In the genomic region with DNA sequence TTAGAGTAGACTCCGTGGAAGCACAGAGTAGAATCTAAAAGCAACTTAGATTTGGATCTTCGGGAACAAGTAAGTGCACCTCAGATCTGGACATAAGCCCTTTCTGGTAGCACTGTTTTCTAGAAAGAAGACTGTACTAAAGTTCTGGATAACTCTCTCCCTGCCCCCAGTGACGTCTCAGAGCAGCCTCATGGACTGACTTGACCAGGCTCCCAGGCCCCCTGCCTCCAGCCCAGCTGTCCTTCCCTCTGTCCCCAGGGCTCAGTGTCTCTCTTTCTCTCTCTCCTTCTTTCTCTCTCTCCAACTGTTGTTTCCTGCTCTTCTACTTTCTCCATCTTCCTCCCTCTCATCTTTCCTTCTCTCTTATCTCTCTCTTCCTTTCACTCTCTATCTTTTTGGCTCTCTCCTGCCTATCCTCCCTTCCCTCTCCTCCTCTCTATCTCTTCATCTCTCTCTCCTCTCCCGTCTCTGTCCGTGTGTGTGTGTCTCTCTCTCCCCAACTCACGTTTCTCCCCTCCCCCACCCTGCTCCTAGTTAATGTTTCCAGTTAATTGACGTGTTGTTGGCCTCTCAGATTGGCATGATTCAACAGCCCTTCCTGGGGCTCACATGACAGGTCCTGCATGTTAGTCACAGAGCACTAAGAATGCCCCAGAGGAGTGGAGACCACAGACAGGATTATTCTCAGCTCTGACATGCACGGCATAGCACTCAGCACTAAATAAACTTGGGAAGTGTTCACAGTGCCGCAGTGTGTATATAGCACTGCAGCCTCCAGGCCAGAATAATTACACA, we compare ENCODE assay signal across 13 cellular contexts.
DNase-seq lines count a peak whose midpoint lies in the region; ATAC-seq and TF ChIP-seq lines count a peak whose summit lies in the region.
"Had no signal": no experiment of that assay in that cellular context is flagged by ENCODE, and none has a peak within 500 bp of the region (broad histone marks: within the 10 kb centered on the region; RNA-seq: fewer than 3 reads in every experiment).

No MANE protein-coding gene starts in this region.

- no peaks in the 10 kb centered on the region for H3K9me3 ChIP-seq in mucosa of descending colon
- H3K9me3 ChIP-seq: uterus had no signal

- H3K36me3 Mint-ChIP-seq in CD14-positive monocyte = no peaks in the 10 kb centered on the region
- H3K36me3 Mint-ChIP-seq: memory B cell had no signal

- CTCF ChIA-PET in AG04449 (lab: Yijun Ruan, JAX) = no interaction called here

- H3K9me3 Mint-ChIP-seq in CD14-positive monocyte = peaks cover 0 to 3% (median 0%) of the 10 kb centered on the region in 7 donors
- H3K9me3 Mint-ChIP-seq: activated T-helper 17 cell treated with anti-CD3 and anti-CD28 coated beads, Interleukin-2, amount 50 U/mL, for 72 hours; CD4-positive, alpha-beta T cell; memory B cell had no signal

- TF ChIP-seq CTCF in AG04449 (IDR thresholded peaks at IDR 0.05; ENCODE audit: insufficient read depth, low read length, missing control alignments) (no peak), mucosa of descending colon (IDR thresholded peaks at IDR 0.05) (no peak), CD14-positive monocyte (IDR thresholded peaks at IDR 0.05) (no peak)

- DNase-seq in AG04449 (ENCODE audit: low read depth, low spot score) = peak; percentile 72
- DNase-seq in HT-29 (ENCODE audit: low spot score) = peak; percentile 65
- DNase-seq in epidermal melanocyte (ENCODE audit: insufficient read length, low spot score) = peak; percentile 78
- peak in 1 of 3 donors; percentile 11 for DNase-seq in mucosa of descending colon
- no peak for DNase-seq in NCI-H1092 (lab: John Stamatoyannopoulos, UW)
- DNase-seq in CD14-positive monocyte (ENCODE audit: low spot score) = no peak
- DNase-seq in stimulated activated CD4-positive, alpha-beta T cell treated with anti-CD3 and anti-CD28 coated beads, Interleukin-1b, Interleukin-23, amount 100 ng/mL, for 48 hours = no peak
- DNase-seq: CD4-positive, alpha-beta T cell; NCI-H446 treated with DMSO at 0.1 percent for 48 hours; uterus had no signal

- H3K36me3 ChIP-seq in mucosa of descending colon (ENCODE audit: low read depth) = no peaks in the 10 kb centered on the region
- H3K36me3 ChIP-seq: uterus had no signal

- H3K27ac Mint-ChIP-seq in CD14-positive monocyte = no peak overlapping the region
- H3K27ac Mint-ChIP-seq: activated T-helper 17 cell treated with anti-CD3 and anti-CD28 coated beads, Interleukin-2, amount 50 U/mL, for 72 hours; CD4-positive, alpha-beta T cell; memory B cell had no signal

- peaks cover 0 to 17% (median 2%) of the 10 kb centered on the region in 3 donors for H3K27me3 Mint-ChIP-seq in CD14-positive monocyte (ENCODE audit: low read depth in 3 of 3)
- H3K27me3 Mint-ChIP-seq: activated T-helper 17 cell treated with anti-CD3 and anti-CD28 coated beads, Interleukin-2, amount 50 U/mL, for 72 hours had no signal

- no peaks in the 10 kb centered on the region for H3K4me1 ChIP-seq in mucosa of descending colon (ENCODE audit: low read depth)
- H3K4me1 ChIP-seq: uterus had no signal

- no peaks in the 10 kb centered on the region for H3K4me1 Mint-ChIP-seq in CD14-positive monocyte
- H3K4me1 Mint-ChIP-seq: activated T-helper 17 cell treated with anti-CD3 and anti-CD28 coated beads, Interleukin-2, amount 50 U/mL, for 72 hours had no signal

- H3K4me3 ChIP-seq in AG04449 (ENCODE audit: low read depth, low read length) = no peak overlapping the region
- no peak overlapping the region for H3K4me3 ChIP-seq in mucosa of descending colon
- H3K4me3 ChIP-seq: uterus had no signal

- no peak overlapping the region for H3K4me3 Mint-ChIP-seq in CD14-positive monocyte
- H3K4me3 Mint-ChIP-seq: activated T-helper 17 cell treated with anti-CD3 and anti-CD28 coated beads, Interleukin-2, amount 50 U/mL, for 72 hours; CD4-positive, alpha-beta T cell; memory B cell had no signal

- peak; percentile 45 for ATAC-seq in mucosa of descending colon
- no peak for ATAC-seq in GM18873 (IDR thresholded peaks at IDR 0.05; ENCODE audit: low FRiP score, unreplicated experiment)
- ATAC-seq: activated T-helper 17 cell treated with anti-CD3 and anti-CD28 coated beads, Interleukin-2, amount 50 U/mL, for 72 hours had no signal

- intact Hi-C loops in mucosa of descending colon (cut with DNase I, micrococcal nuclease) = no loop called here
- intact Hi-C loops in CD14-positive monocyte (cut with micrococcal nuclease) = no loop called here

- POLR2A ChIA-PET in AG04449 (lab: Yijun Ruan, JAX) = interaction anchor here (0.6 kb wide), 1 partner anchor 35 kb away, joined by 3 read pairs; no protein-coding TSS in a partner anchor

Comparison
In these comparisons a context has a peak if more than half of its experiments do, and no peak if none do; other contexts are left out.
1. DNase-seq: peak in AG04449 (single experiment), HT-29 (single experiment) and epidermal melanocyte (single experiment); none in NCI-H1092 (single experiment), CD14-positive monocyte (single experiment) and stimulated activated CD4-positive, alpha-beta T cell treated with anti-CD3 and anti-CD28 coated beads, Interleukin-1b, Interleukin-23, amount 100 ng/mL, for 48 hours (single experiment).